In genomic region chr4:98643760-98644159, GRCh38 we compare ENCODE assay signal across 15 cellular contexts. TPM values are rescaled to one million over a fixed set of nuclear protein-coding genes. Genes with fewer than 3 reads are reported as not detected.
A peak's percentile ranks its signal among the peaks of the same experiment; 100 is the strongest.
DNase-seq lines count a peak whose midpoint lies in the region; ATAC-seq lines count a peak whose summit lies in the region.
"Had no signal": no experiment of that assay in that cellular context is flagged by ENCODE, and none has a peak within 500 bp of the region (broad histone marks: within the 10 kb centered on the region; RNA-seq: fewer than 3 reads in every experiment).

No MANE protein-coding gene starts in this region.

- no peak for DNase-seq in stimulated activated naive CD8-positive, alpha-beta T cell treated with anti-CD3 and anti-CD28 coated beads, Interleukin-15, Interleukin-2, amounts not matched to agents 100 U/mL and 50 U/mL, for 24 hours
- DNase-seq in T-cell (no peak), substantia nigra (lab: John Stamatoyannopoulos, UW) (no peak)
- no peak for DNase-seq in effector memory CD8-positive, alpha-beta T cell
- DNase-seq: activated naive CD4-positive, alpha-beta T cell treated with anti-CD3 and anti-CD28 coated beads, Interleukin-2, amount 50 U/mL, for 16 hours; left colon; NCI-H1930; SJCRH30; stimulated activated CD4-positive, alpha-beta T cell treated with anti-CD3 and anti-CD28 coated beads, Interleukin-4, amount 100 ng/mL, for 4 hours; tibial artery had no signal

- H3K36me3 Mint-ChIP-seq in stimulated activated naive CD8-positive, alpha-beta T cell treated with anti-CD3 and anti-CD28 coated beads, Interleukin-15, Interleukin-2, amounts not matched to agents 100 ng/mL and 50 ng/mL, for 24 hours (ENCODE audit: low read depth): peaks cover 3% of the 10 kb centered on the region
- peaks cover 4% of the 10 kb centered on the region for H3K36me3 Mint-ChIP-seq in T-cell
- H3K36me3 Mint-ChIP-seq in effector memory CD8-positive, alpha-beta T cell (ENCODE audit: insufficient read depth): no peaks in the 10 kb centered on the region

- POLR2A ChIA-PET in T-cell (lab: Charles Lee): no interaction called here

- no peak for ATAC-seq in stimulated activated naive CD8-positive, alpha-beta T cell treated with anti-CD3 and anti-CD28 coated beads, Interleukin-15, Interleukin-2, amounts not matched to agents 100 U/mL and 50 U/mL, for 24 hours
- ATAC-seq in T-cell (replicated peaks in 1 of 4) (peak in 2 of 4 experiments; percentile 31 to 38), HG02798 (IDR thresholded peaks at IDR 0.05; ENCODE audit: poor library complexity, unreplicated experiment) (no peak), HG03045 (IDR thresholded peaks at IDR 0.05; ENCODE audit: unreplicated experiment) (no peak)
- ATAC-seq in effector memory CD8-positive, alpha-beta T cell (replicated peaks): peak; percentile 42

- H3K27ac Mint-ChIP-seq in stimulated activated naive CD8-positive, alpha-beta T cell treated with anti-CD3 and anti-CD28 coated beads, Interleukin-15, Interleukin-2, amounts not matched to agents 100 ng/mL and 50 ng/mL, for 24 hours: peak overlapping the region; percentile 41
- H3K27ac Mint-ChIP-seq in T-cell: peak overlapping the region; percentile 82 to 88
- H3K27ac Mint-ChIP-seq in effector memory CD8-positive, alpha-beta T cell: peak overlapping the region; percentile 17 to 88

- H3K4me3 Mint-ChIP-seq in stimulated activated naive CD8-positive, alpha-beta T cell treated with anti-CD3 and anti-CD28 coated beads, Interleukin-15, Interleukin-2, amounts not matched to agents 100 ng/mL and 50 ng/mL, for 24 hours: no peak overlapping the region
- H3K4me3 Mint-ChIP-seq in T-cell: peak overlapping the region; percentile 58 to 68 (median 65)
- H3K4me3 Mint-ChIP-seq in effector memory CD8-positive, alpha-beta T cell: peak overlapping the region; percentile 45 to 67

- peaks cover 62% of the 10 kb centered on the region for H3K4me1 Mint-ChIP-seq in stimulated activated naive CD8-positive, alpha-beta T cell treated with anti-CD3 and anti-CD28 coated beads, Interleukin-15, Interleukin-2, amounts not matched to agents 100 ng/mL and 50 ng/mL, for 24 hours (ENCODE audit: low read depth)
- H3K4me1 Mint-ChIP-seq in T-cell: peaks cover 47 to 71% (median 65%) of the 10 kb centered on the region in 3 donors
- peaks cover 25 to 41% of the 10 kb centered on the region in 2 donors for H3K4me1 Mint-ChIP-seq in effector memory CD8-positive, alpha-beta T cell (ENCODE audit: low read depth in 2 of 2)

- no peak overlapping the region for H3K27ac ChIP-seq in substantia nigra (ENCODE audit: low read depth, low read length, poor library complexity, severe bottlenecking)
- H3K27ac ChIP-seq: cardiac muscle cell, parathyroid adenoma, SJCRH30, tibial artery had no signal

- H3K27me3 Mint-ChIP-seq in stimulated activated naive CD8-positive, alpha-beta T cell treated with anti-CD3 and anti-CD28 coated beads, Interleukin-15, Interleukin-2, amounts not matched to agents 100 ng/mL and 50 ng/mL, for 24 hours: no peaks in the 10 kb centered on the region
- H3K27me3 Mint-ChIP-seq in T-cell: no peaks in the 10 kb centered on the region
- no peaks in the 10 kb centered on the region for H3K27me3 Mint-ChIP-seq in effector memory CD8-positive, alpha-beta T cell

- CTCF ChIA-PET in T-cell (lab: Charles Lee): interaction anchor here in 1 of 2 donors (1.7 kb wide), 1 partner anchor 14 kb away, joined by 4 read pairs; the partner anchor contains the start of gene TSPAN5

- H3K9me3 Mint-ChIP-seq in stimulated activated naive CD8-positive, alpha-beta T cell treated with anti-CD3 and anti-CD28 coated beads, Interleukin-15, Interleukin-2, amounts not matched to agents 100 ng/mL and 50 ng/mL, for 24 hours: no peaks in the 10 kb centered on the region
- no peaks in the 10 kb centered on the region for H3K9me3 Mint-ChIP-seq in T-cell
- no peaks in the 10 kb centered on the region for H3K9me3 Mint-ChIP-seq in effector memory CD8-positive, alpha-beta T cell

RNA-seq across cellular contexts. Expression of gene TSPAN5, which starts 14.7 kb away (rescaled TPM):
- total RNA-seq in T-cell: 10 to 100 TPM in 4 of 5 donors, 1 to 10 TPM in 1; 9.6 to 12.4 (median 10.3) TPM
